19 cellular contexts compared by ENCODE assay signal in the genomic region with DNA sequence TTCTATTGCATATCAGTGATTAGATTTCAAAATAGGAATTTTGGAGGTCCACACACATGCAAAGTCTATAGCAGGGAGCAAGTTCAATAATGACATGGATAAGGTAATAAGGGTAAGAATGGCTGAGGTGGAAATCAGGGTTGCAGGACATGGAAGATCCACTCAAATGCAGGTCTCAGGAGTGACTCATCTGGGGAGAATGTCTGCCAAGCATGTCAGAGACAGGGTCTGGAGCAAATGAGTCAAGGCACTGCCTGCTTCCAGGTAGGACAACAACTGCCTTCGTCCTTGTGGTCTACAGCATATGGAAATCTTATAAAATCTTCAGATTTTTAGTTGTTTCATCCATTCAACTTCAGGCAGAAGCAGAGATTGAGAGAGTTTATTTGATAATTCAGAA.
DNase-seq lines count a peak whose midpoint lies in the region; ATAC-seq and TF ChIP-seq lines count a peak whose summit lies in the region.
"Had no signal": no experiment of that assay in that cellular context is flagged by ENCODE, and none has a peak within 500 bp of the region (broad histone marks: within the 10 kb centered on the region; RNA-seq: fewer than 3 reads in every experiment).

No MANE protein-coding gene starts in this region.

- no peaks in the 10 kb centered on the region for H3K9me3 Mint-ChIP-seq in Calu3 (ENCODE audit: low read depth, unreplicated experiment)
- H3K9me3 Mint-ChIP-seq in CD4-positive, alpha-beta memory T cell: peaks cover 0 to 11% (median 5%) of the 10 kb centered on the region in 8 donors

- no peak for TF ChIP-seq CTCF in Calu3 (IDR thresholded peaks at IDR 0.05; ENCODE audit: unreplicated experiment)
- TF ChIP-seq CTCF in PC-3 (conservative IDR thresholded peaks at IDR 0.05; ENCODE audit: low read depth, low read length): no peak
- no peak for TF ChIP-seq CTCF in choroid plexus epithelial cell (conservative IDR thresholded peaks at IDR 0.05; ENCODE audit: low read depth, low read length)
- TF ChIP-seq CTCF in left lung (IDR thresholded peaks at IDR 0.05): no peak

- DNase-seq in Calu3 (peak; percentile 6), PC-3 (peak; percentile 71), choroid plexus epithelial cell (ENCODE audit: low read depth) (peak; percentile 88), kidney glomerular epithelial cell (lab: John Stamatoyannopoulos, UW) (peak; percentile 82), left lung (no peak)
- DNase-seq in CD4-positive, alpha-beta memory T cell: no peak
- no peak for DNase-seq in stimulated activated CD4-positive, alpha-beta T cell treated with anti-CD3 and anti-CD28 coated beads, Interleukin-15, amount 100 ng/mL, for 24 hours
- DNase-seq: activated CD4-positive, alpha-beta T cell treated with anti-CD3 and anti-CD28 coated beads, Interleukin-2, amount 50 U/mL, for 4 hours; activated naive CD8-positive, alpha-beta T cell treated with anti-CD3 and anti-CD28 coated beads, Interleukin-2, amount 50 U/mL, for 24 hours; activated T-cell treated with anti-CD3 and anti-CD28 coated beads, Interleukin-2, amount 50 U/mL, for 72 hours; heart left ventricle; naive thymus-derived CD8-positive, alpha-beta T cell; NCI-H1436; NCI-H345; stimulated activated naive CD4-positive, alpha-beta T cell; upper lobe of right lung had no signal

- ATAC-seq in PC-3: peak; percentile 97
- no peak for ATAC-seq in HG02884 (IDR thresholded peaks at IDR 0.05; ENCODE audit: unreplicated experiment)
- no peak for ATAC-seq in left lung
- ATAC-seq: activated naive CD8-positive, alpha-beta T cell treated with anti-CD3 and anti-CD28 coated beads, Interleukin-2, amount 50 U/mL, for 24 hours; activated T-cell treated with anti-CD3 and anti-CD28 coated beads, Interleukin-2, amount 50 U/mL, for 72 hours; heart left ventricle; naive thymus-derived CD8-positive, alpha-beta T cell; upper lobe of right lung had no signal

- H3K79me2 ChIP-seq in PC-3 (ENCODE audit: low read length): no peaks in the 10 kb centered on the region

- H3K9me3 ChIP-seq in PC-3 (ENCODE audit: low read length) (no peaks in the 10 kb centered on the region), left lung (no peaks in the 10 kb centered on the region)
- no peaks in the 10 kb centered on the region for H3K9me3 ChIP-seq in CD4-positive, alpha-beta memory T cell (ENCODE audit: control insufficient read depth in 1 of 2, low read length in 2 of 2)
- H3K9me3 ChIP-seq: prostate gland, upper lobe of right lung had no signal

- H3K36me3 Mint-ChIP-seq in Calu3 (ENCODE audit: insufficient read depth, unreplicated experiment): no peaks in the 10 kb centered on the region
- H3K36me3 Mint-ChIP-seq in CD4-positive, alpha-beta memory T cell: no peaks in the 10 kb centered on the region
- H3K36me3 Mint-ChIP-seq: naive thymus-derived CD8-positive, alpha-beta T cell had no signal

- H3K4me3 ChIP-seq in PC-3 (ENCODE audit: low read length) (no peak overlapping the region), choroid plexus epithelial cell (ENCODE audit: low read depth, low read length) (no peak overlapping the region), left lung (no peak overlapping the region)
- H3K4me3 ChIP-seq in CD4-positive, alpha-beta memory T cell (ENCODE audit: low read length in 2 of 2): no peak overlapping the region
- H3K4me3 ChIP-seq: heart left ventricle, prostate gland, upper lobe of right lung had no signal

- no peaks in the 10 kb centered on the region for H3K27me3 Mint-ChIP-seq in Calu3 (ENCODE audit: unreplicated experiment)
- no peaks in the 10 kb centered on the region for H3K27me3 Mint-ChIP-seq in CD4-positive, alpha-beta memory T cell
- H3K27me3 Mint-ChIP-seq: activated naive CD8-positive, alpha-beta T cell treated with anti-CD3 and anti-CD28 coated beads, Interleukin-2, amount 50 U/mL, for 24 hours; naive thymus-derived CD8-positive, alpha-beta T cell had no signal

- no peak overlapping the region for H3K9ac ChIP-seq in PC-3 (ENCODE audit: low read length)

- BruUV-seq in Calu3 (replicated peaks; lab: Mats Ljungman, UMichigan): no TSS peak
- BruUV-seq in PC-3 (replicated peaks; lab: Mats Ljungman, UMichigan): no TSS peak

- peak overlapping the region; percentile 38 for H3K4me2 ChIP-seq in PC-3 (ENCODE audit: low read length)

- no peaks in the 10 kb centered on the region for H3K9me2 ChIP-seq in PC-3 (replicated peaks; ENCODE audit: low read length)

- H3K36me3 ChIP-seq in PC-3 (ENCODE audit: low read depth, low read length) (no peaks in the 10 kb centered on the region), left lung (no peaks in the 10 kb centered on the region)
- H3K36me3 ChIP-seq in CD4-positive, alpha-beta memory T cell (ENCODE audit: insufficient read depth, low read length): no peaks in the 10 kb centered on the region
- H3K36me3 ChIP-seq: heart left ventricle, prostate gland, upper lobe of right lung had no signal

- peak overlapping the region; percentile 48; the same call in 1 of the 2 replicates for H2AFZ ChIP-seq in PC-3 (ENCODE audit: low read length)

- H3F3A ChIP-seq in PC-3 (ENCODE audit: low read length, unreplicated experiment): no peaks in the 10 kb centered on the region

- POLR2A ChIA-PET in PC-3 (lab: Charles Lee; ENCODE audit: unreplicated experiment): no interaction called here
- POLR2A ChIA-PET in CD4-positive, alpha-beta memory T cell (lab: Charles Lee; ENCODE audit: partially characterized antibody): no interaction called here

- intact Hi-C loops in Calu3 (cut with micrococcal nuclease; ENCODE audit: unreplicated experiment): no loop called here
- intact Hi-C loops in PC-3 (cut with micrococcal nuclease): no loop called here
- intact Hi-C loops in CD4-positive, alpha-beta memory T cell (cut with micrococcal nuclease): no loop called here
- intact Hi-C loops in left lung (cut with DNase I): no loop called here

- CTCF ChIA-PET in Calu3 (lab: Charles Lee) (no interaction called here), PC-3 (lab: Charles Lee) (no interaction called here)
- CTCF ChIA-PET in CD4-positive, alpha-beta memory T cell (lab: Charles Lee; ENCODE audit: partially characterized antibody): no interaction called here

- H3K27ac ChIP-seq in PC-3 (ENCODE audit: low read length) (no peak overlapping the region), left lung (no peak overlapping the region)
- no peak overlapping the region for H3K27ac ChIP-seq in CD4-positive, alpha-beta memory T cell (ENCODE audit: low read depth, low read length)
- H3K27ac ChIP-seq: epithelial cell of prostate, heart left ventricle, prostate gland, upper lobe of right lung had no signal

- no peaks in the 10 kb centered on the region for H4K20me1 ChIP-seq in PC-3 (ENCODE audit: low read length)

- no peaks in the 10 kb centered on the region for H3K4me1 Mint-ChIP-seq in Calu3 (ENCODE audit: low read depth, unreplicated experiment)
- H3K4me1 Mint-ChIP-seq in CD4-positive, alpha-beta memory T cell: no peaks in the 10 kb centered on the region
- H3K4me1 Mint-ChIP-seq: activated naive CD8-positive, alpha-beta T cell treated with anti-CD3 and anti-CD28 coated beads, Interleukin-2, amount 50 U/mL, for 24 hours; naive thymus-derived CD8-positive, alpha-beta T cell had no signal

- H3K4me1 ChIP-seq in PC-3 (ENCODE audit: insufficient read depth, low read length) (peaks cover 12% of the 10 kb centered on the region; the same call in 1 of the 2 replicates), left lung (no peaks in the 10 kb centered on the region)
- H3K4me1 ChIP-seq in CD4-positive, alpha-beta memory T cell (ENCODE audit: insufficient read depth, low read length): no peaks in the 10 kb centered on the region
- H3K4me1 ChIP-seq: heart left ventricle, prostate gland, upper lobe of right lung had no signal

- no peak overlapping the region for H3K27ac Mint-ChIP-seq in Calu3 (ENCODE audit: unreplicated experiment)
- H3K27ac Mint-ChIP-seq in CD4-positive, alpha-beta memory T cell: no peak overlapping the region
- H3K27ac Mint-ChIP-seq: activated naive CD8-positive, alpha-beta T cell treated with anti-CD3 and anti-CD28 coated beads, Interleukin-2, amount 50 U/mL, for 24 hours; activated T-cell treated with anti-CD3 and anti-CD28 coated beads, Interleukin-2, amount 50 U/mL, for 72 hours; naive thymus-derived CD8-positive, alpha-beta T cell had no signal

- H3K27me3 ChIP-seq in PC-3 (ENCODE audit: low read length): no peaks in the 10 kb centered on the region
- no peaks in the 10 kb centered on the region for H3K27me3 ChIP-seq in CD4-positive, alpha-beta memory T cell (ENCODE audit: insufficient read depth, low read length)
- H3K27me3 ChIP-seq in left lung: no peaks in the 10 kb centered on the region
- H3K27me3 ChIP-seq: heart left ventricle, upper lobe of right lung had no signal

- no peak overlapping the region for H3K4me3 Mint-ChIP-seq in Calu3 (ENCODE audit: low read depth, unreplicated experiment)
- no peak overlapping the region for H3K4me3 Mint-ChIP-seq in CD4-positive, alpha-beta memory T cell
- H3K4me3 Mint-ChIP-seq: activated naive CD8-positive, alpha-beta T cell treated with anti-CD3 and anti-CD28 coated beads, Interleukin-2, amount 50 U/mL, for 24 hours; activated T-cell treated with anti-CD3 and anti-CD28 coated beads, Interleukin-2, amount 50 U/mL, for 72 hours; naive thymus-derived CD8-positive, alpha-beta T cell had no signal

Comparison
In these comparisons a context has a peak if more than half of its experiments do, and no peak if none do; other contexts are left out.
1. DNase-seq: peak in Calu3 (single experiment), PC-3 (single experiment), choroid plexus epithelial cell (single experiment) and kidney glomerular epithelial cell (single experiment); none in CD4-positive, alpha-beta memory T cell (0 of 5), stimulated activated CD4-positive, alpha-beta T cell treated with anti-CD3 and anti-CD28 coated beads, Interleukin-15, amount 100 ng/mL, for 24 hours (single experiment) and left lung (0 of 2).